8 cellular contexts compared by ENCODE assay signal in the genomic region with DNA sequence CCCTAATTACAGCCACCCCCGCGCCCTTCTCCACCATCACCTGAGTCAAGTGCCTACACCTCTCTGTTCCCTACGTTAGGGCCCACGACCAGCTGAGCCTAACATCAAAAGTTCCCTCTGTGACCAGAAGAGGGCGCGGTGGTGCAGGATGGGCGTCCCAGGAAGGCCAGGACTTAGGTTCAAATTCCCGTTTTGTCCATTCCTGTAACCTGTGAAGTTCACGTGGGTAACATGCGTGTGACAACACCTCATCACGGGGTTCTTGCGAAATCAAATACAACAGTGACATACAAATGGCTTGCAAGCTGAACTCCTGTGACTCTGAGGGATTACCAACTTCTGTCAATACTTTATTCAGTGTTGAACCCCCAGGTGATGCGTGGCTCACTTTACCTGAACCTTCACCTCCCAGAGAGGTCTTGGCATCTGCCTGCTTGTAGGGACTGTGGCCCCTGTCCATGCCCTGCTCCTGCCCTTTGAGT.
DNase-seq lines count a peak whose midpoint lies in the region; ATAC-seq, FAIRE-seq and TF ChIP-seq lines count a peak whose summit lies in the region.

No MANE protein-coding gene starts in this region.

- H3K27ac ChIP-seq in CD4-positive, alpha-beta T cell (ENCODE audit: low read depth, low read length), result peak overlapping the region; percentile 99

- DNase-seq in CD4-positive, alpha-beta T cell, result peak; percentile 62 to 75 (median 70)
- DNase-seq in HT-29 (ENCODE audit: low spot score) (peak; percentile 73), RPMI7951 (ENCODE audit: low read depth) (peak; percentile 45), Right ventricle myocardium superior (peak; percentile 69), sciatic nerve (ENCODE audit: low spot score) (peak; percentile 82), RCC 7860 (ENCODE audit: low spot score) (no peak)
- DNase-seq in activated naive CD4-positive, alpha-beta T cell treated with Interleukin-2 at 50 U/mL for 16 hours, result peak; percentile 75

- intact Hi-C loops in CD4-positive, alpha-beta T cell (cut with DNase I, micrococcal nuclease), result loop anchor here in 1 of 2 experiments (1.0 to 5.0 kb wide), 4 partner anchors 78 to 312 kb away; no protein-coding TSS in a partner anchor
- intact Hi-C loops in Right ventricle myocardium superior (cut with DNase I) (loop anchor here (2.0 kb wide), 1 partner anchor 208 kb away; a partner anchor contains a TSS), sciatic nerve (cut with DNase I) (no loop called here)

- peak overlapping the region; percentile 98 for H3K27ac Mint-ChIP-seq in CD4-positive, alpha-beta T cell

- H3K27me3 Mint-ChIP-seq in CD4-positive, alpha-beta T cell, result no peaks in the 10 kb centered on the region

- FAIRE-seq in RCC 7860 (lab: Jason Lieb, UNC), result no peak

- POLR2A ChIA-PET in CD4-positive, alpha-beta T cell (lab: Charles Lee), result interaction anchor here (0.8 to 8.8 kb wide), 13 partner anchors 9 to 212 kb away, joined by 3 to 222 read pairs (median 5); a partner anchor contains a TSS

- TF ChIP-seq CTCF in CD4-positive, alpha-beta T cell (IDR thresholded peaks at IDR 0.05), result peak; percentile 88

- ATAC-seq in CD4-positive, alpha-beta T cell (ENCODE audit: poor library complexity), result peak; percentile 3
- ATAC-seq in Right ventricle myocardium superior (ENCODE audit: poor library complexity) (peak; percentile 55), sciatic nerve (peak; percentile 79), GM19351 (IDR thresholded peaks at IDR 0.05; ENCODE audit: unreplicated experiment) (no peak)

- H3K27me3 ChIP-seq in CD4-positive, alpha-beta T cell (ENCODE audit: control insufficient read depth, insufficient read depth, low read length), result no peaks in the 10 kb centered on the region

- peaks cover 57% of the 10 kb centered on the region for H3K4me1 Mint-ChIP-seq in CD4-positive, alpha-beta T cell (ENCODE audit: low read depth)

- no peaks in the 10 kb centered on the region for H3K9me3 Mint-ChIP-seq in CD4-positive, alpha-beta T cell

- no peaks in the 10 kb centered on the region for H3K36me3 Mint-ChIP-seq in CD4-positive, alpha-beta T cell (ENCODE audit: low read depth)

- peak overlapping the region; percentile 31 for H3K4me3 Mint-ChIP-seq in CD4-positive, alpha-beta T cell

- CTCF ChIA-PET in CD4-positive, alpha-beta T cell (lab: Charles Lee), result interaction anchor here (0.5 to 3.4 kb wide), 23 partner anchors 16 to 212 kb away, joined by 3 to 19 read pairs (median 4); a partner anchor contains a TSS

- no peaks in the 10 kb centered on the region for H3K9me3 ChIP-seq in CD4-positive, alpha-beta T cell (ENCODE audit: control insufficient read depth, low read length)
